Comparison of ENCODE assay signal across 10 cellular contexts in the genomic region with DNA sequence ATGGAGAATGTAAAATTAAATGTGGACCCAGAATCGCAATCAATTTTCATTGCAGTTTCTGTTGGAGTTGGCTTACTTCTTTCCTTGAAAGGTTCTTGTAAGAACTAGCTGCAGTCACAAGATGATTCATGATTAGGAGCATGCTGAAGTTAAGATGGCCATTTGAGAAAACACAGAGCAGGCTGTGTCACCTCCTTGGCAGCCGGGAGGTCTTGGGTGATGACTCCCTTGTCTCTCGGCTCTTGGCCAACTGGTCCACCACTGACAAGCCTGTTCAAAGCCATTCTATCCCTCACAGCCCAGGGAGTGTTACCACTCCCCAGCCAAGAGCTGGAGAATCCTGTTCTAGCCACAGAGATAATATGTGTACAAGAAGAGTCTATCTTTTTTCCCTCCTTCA. TPM values are rescaled to one million over a fixed set of nuclear protein-coding genes. Genes with fewer than 3 reads are reported as not detected.
DNase-seq lines count a peak whose midpoint lies in the region; ATAC-seq and TF ChIP-seq lines count a peak whose summit lies in the region.
"Had no signal": no experiment of that assay in that cellular context is flagged by ENCODE, and none has a peak within 500 bp of the region (broad histone marks: within the 10 kb centered on the region; RNA-seq: fewer than 3 reads in every experiment).

No MANE protein-coding gene starts in this region.

- no peaks in the 10 kb centered on the region for H3K27me3 Mint-ChIP-seq in endodermal cell (ENCODE audit: insufficient read depth)

- DNase-seq in LHCN-M2 (ENCODE audit: low read depth), result peak; percentile 94
- DNase-seq in dedifferentiated amniotic fluid mesenchymal stem cell (ENCODE audit: extremely low spot score), result peak; percentile 81
- peak; percentile 96 to 99 for DNase-seq in uterus
- DNase-seq in WERI-Rb-1, result no peak
- no peak for DNase-seq in endodermal cell
- DNase-seq: activated CD8-positive, alpha-beta memory T cell treated with anti-CD3 and anti-CD28 coated beads for 24 hours; dermis blood vessel endothelial cell had no signal

- H3K4me1 ChIP-seq in muscle layer of colon (ENCODE audit: insufficient read depth, low read length) (peaks cover 45% of the 10 kb centered on the region), uterus (peaks cover 7 to 16% of the 10 kb centered on the region in 2 donors), endodermal cell (ENCODE audit: control insufficient read depth, insufficient read depth, low read length) (peaks cover 4% of the 10 kb centered on the region)

- H3K27ac ChIP-seq in muscle layer of colon (ENCODE audit: low read depth, low read length) (peak overlapping the region; percentile 86), uterus (peak overlapping the region; percentile 86 to 94), WERI-Rb-1 (no peak overlapping the region), endodermal cell (ENCODE audit: low read depth, low read length) (no peak overlapping the region)

- no peak overlapping the region for H3K9ac ChIP-seq in muscle layer of colon (ENCODE audit: low read length)
- no peak overlapping the region for H3K9ac ChIP-seq in endodermal cell (ENCODE audit: extremely low read depth, low read length, poor library complexity, severe bottlenecking)

- H3K27me3 ChIP-seq in muscle layer of colon (ENCODE audit: control insufficient read depth in 1 of 2, insufficient read depth in 2 of 2, low read length in 2 of 2) (no peaks in the 10 kb centered on the region), uterus (no peaks in the 10 kb centered on the region), WERI-Rb-1 (ENCODE audit: insufficient read depth, low read depth, severe bottlenecking) (no peaks in the 10 kb centered on the region), endodermal cell (ENCODE audit: control insufficient read depth, insufficient read depth, low read length, poor library complexity, severe bottlenecking) (no peaks in the 10 kb centered on the region)

- H3K4me3 Mint-ChIP-seq in endodermal cell, result no peak overlapping the region

- ATAC-seq in GM18511 (IDR thresholded peaks at IDR 0.05; ENCODE audit: unreplicated experiment), result no peak

- TF ChIP-seq CTCF in uterus (IDR thresholded peaks at IDR 0.05), result no peak
- no peak for TF ChIP-seq CTCF in WERI-Rb-1 (IDR thresholded peaks at IDR 0.05; ENCODE audit: low read depth, low read length)
- no peak for TF ChIP-seq CTCF in endodermal cell (conservative IDR thresholded peaks at IDR 0.05)

- TF ChIP-seq POLR2A in uterus (IDR thresholded peaks at IDR 0.05), result no peak

- H3K4me1 Mint-ChIP-seq in endodermal cell, result peaks cover 6% of the 10 kb centered on the region

- no peaks in the 10 kb centered on the region for H3K36me3 ChIP-seq in muscle layer of colon (ENCODE audit: insufficient read depth, low read length)
- H3K36me3 ChIP-seq in uterus, result no peaks in the 10 kb centered on the region
- H3K36me3 ChIP-seq in WERI-Rb-1, result no peaks in the 10 kb centered on the region
- no peaks in the 10 kb centered on the region for H3K36me3 ChIP-seq in endodermal cell (ENCODE audit: control insufficient read depth, insufficient read depth, low read length)

- H3K4me3 ChIP-seq in muscle layer of colon (ENCODE audit: low read depth in 1 of 2, low read length in 2 of 2) (peak overlapping the region in 1 of 2 donors; percentile 10), uterus (no peak overlapping the region), WERI-Rb-1 (ENCODE audit: low read depth, low read length) (no peak overlapping the region), endodermal cell (ENCODE audit: low read length) (no peak overlapping the region)
- H3K4me3 ChIP-seq: lung had no signal

- no peaks in the 10 kb centered on the region for H3K36me3 Mint-ChIP-seq in endodermal cell (ENCODE audit: low read depth)

- H3K27ac Mint-ChIP-seq in endodermal cell, result no peak overlapping the region

- intact Hi-C loops in uterus (cut with DNase I; ENCODE audit: low total_unique reads), result no loop called here

- H3K9me3 ChIP-seq in muscle layer of colon (ENCODE audit: low read length), result no peaks in the 10 kb centered on the region
- H3K9me3 ChIP-seq in uterus, result no peaks in the 10 kb centered on the region
- no peaks in the 10 kb centered on the region for H3K9me3 ChIP-seq in WERI-Rb-1 (ENCODE audit: severe bottlenecking)
- no peaks in the 10 kb centered on the region for H3K9me3 ChIP-seq in endodermal cell (ENCODE audit: control insufficient read depth, low read length)

- 88 to 100% methylated on average over 2 to 3 of the region's 3 CpGs for WGBS in endodermal cell (ENCODE audit: insufficient coverage in 1 of 2, insufficient read length in 1 of 2), 2 experiments

- H3K9me3 Mint-ChIP-seq in endodermal cell, result no peaks in the 10 kb centered on the region

RNA-seq across cellular contexts. Expression of a gene that starts 40.6 kb away (rescaled TPM):
- not detected in 2 replicates for total RNA-seq in LHCN-M2 (2014; rRNA removed)
- not detected for polyA plus RNA-seq in LHCN-M2 (2012)
- not detected for total RNA-seq in uterus
- total RNA-seq in endodermal cell, result under 1 TPM; 0.26 to 0.42 TPM
- 0.53 TPM for polyA plus RNA-seq in endodermal cell (2013, experiment 1 of 2)
- polyA plus RNA-seq in endodermal cell (2013, experiment 2 of 2), result 0.54 TPM
- total RNA-seq: dermis blood vessel endothelial cell, lung had no signal
- polyA plus RNA-seq: lung had no signal

RNA-seq across cellular contexts. Expression of a gene that starts 58.9 kb away (rescaled TPM):
- 0.06 TPM in 2 replicates for total RNA-seq in LHCN-M2 (2014; rRNA removed)
- 1.2 TPM for polyA plus RNA-seq in LHCN-M2 (2012)
- 100 to 1,000 TPM in 1 of 4 donors, 10 to 100 TPM in 2, 1 to 10 TPM in 1; 6.2 to 117 (median 56.6) TPM for total RNA-seq in uterus
- 1 to 10 TPM in 1 of 2 donors, under 1 TPM in 1; 0.66 to 3.9 TPM for total RNA-seq in endodermal cell
- 3.9 TPM for polyA plus RNA-seq in endodermal cell (2013, experiment 1 of 2)
- polyA plus RNA-seq in endodermal cell (2013, experiment 2 of 2), result 3.7 TPM
- total RNA-seq: dermis blood vessel endothelial cell had no signal

Comparison
In these comparisons a context has a peak if more than half of its experiments do, and no peak if none do; other contexts are left out.
1. DNase-seq: peak in LHCN-M2 (single experiment), dedifferentiated amniotic fluid mesenchymal stem cell (single experiment) and uterus (2 of 2); none in WERI-Rb-1 (single experiment) and endodermal cell (single experiment).
2. H3K27ac ChIP-seq: peak in muscle layer of colon (single experiment) and uterus (2 of 2); none in WERI-Rb-1 (single experiment) and endodermal cell (single experiment).